In the genomic region with DNA sequence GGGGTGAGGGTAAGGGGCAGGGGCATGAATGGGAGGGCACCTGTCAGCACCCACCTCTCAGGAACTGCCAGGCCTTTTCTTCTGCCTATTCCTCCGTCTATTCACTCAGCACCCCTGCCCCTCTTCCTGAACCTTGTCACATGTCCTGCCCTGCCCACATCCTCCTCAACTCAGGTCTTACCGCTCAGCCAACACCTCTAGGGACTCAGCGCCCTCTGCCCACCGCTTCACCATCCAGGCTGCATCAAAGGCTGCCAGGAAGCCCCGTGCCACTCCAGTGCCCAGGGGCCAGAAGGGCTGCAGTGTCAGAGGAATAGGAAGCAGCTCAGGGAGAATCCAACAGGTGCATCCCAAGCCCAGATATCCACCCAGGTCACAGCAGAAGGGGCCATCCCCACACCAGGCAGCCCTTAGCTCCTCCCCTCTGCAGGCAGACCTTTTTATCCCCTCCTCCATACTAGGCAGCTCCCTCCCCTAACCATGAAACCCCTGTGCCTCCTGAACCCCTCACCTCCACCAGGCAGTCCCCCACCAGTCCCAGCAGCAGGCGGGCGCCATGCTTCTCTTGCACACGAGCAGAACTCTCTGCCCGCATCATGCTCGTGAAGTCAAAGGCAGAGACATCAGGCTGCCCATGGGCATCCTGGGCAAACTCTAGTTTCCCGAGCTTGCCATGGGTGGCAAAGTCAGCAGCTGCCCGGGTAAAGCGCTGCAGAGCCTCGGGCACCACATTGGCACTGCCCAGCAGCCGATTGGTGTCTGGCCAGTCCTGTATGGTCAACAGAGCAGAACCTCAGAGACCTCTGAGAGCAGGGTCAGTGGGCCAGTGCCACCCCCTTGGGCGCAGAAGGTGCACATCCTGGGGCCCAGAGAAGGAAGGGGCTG, we compare ENCODE assay signal across 11 cellular contexts. TPM values are rescaled to one million over a fixed set of nuclear protein-coding genes. Genes with fewer than 3 reads are reported as not detected.
A peak's percentile ranks its signal among the peaks of the same experiment; 100 is the strongest.
DNase-seq lines count a peak whose midpoint lies in the region; ATAC-seq, FAIRE-seq and TF ChIP-seq lines count a peak whose summit lies in the region.
"Had no signal": no experiment of that assay in that cellular context is flagged by ENCODE, and none has a peak within 500 bp of the region (broad histone marks: within the 10 kb centered on the region; RNA-seq: fewer than 3 reads in every experiment).

No MANE protein-coding gene starts in this region.

- peaks cover 69 to 87% (median 80%) of the 10 kb centered on the region in 10 experiments for H3K4me1 ChIP-seq in BLaER1 treated with 17β-estradiol and CSF1 and Interleukin-3, amounts not matched to agents 10 nM and 100 nM
- H3K4me1 ChIP-seq in lung (ENCODE audit: control insufficient read depth in 2 of 2, insufficient read depth in 2 of 2, low read length in 2 of 2) (peaks cover 0 to 3% of the 10 kb centered on the region in 2 donors), endodermal cell (ENCODE audit: control insufficient read depth, insufficient read depth, low read length) (no peaks in the 10 kb centered on the region)
- H3K4me1 ChIP-seq: psoas muscle had no signal

- 77 to 84% methylated on average over 16 of the region's 16 CpGs for WGBS in lung, 2 donors
- 88 to 90% methylated on average over 9 to 16 of the region's 16 CpGs for WGBS in endodermal cell (ENCODE audit: insufficient coverage in 1 of 2, insufficient read length in 1 of 2), 2 experiments

- peak overlapping the region; percentile 18 to 53 for H3K4me3 Mint-ChIP-seq in activated T-cell treated with anti-CD3 and anti-CD28 coated beads, Interleukin-2, amount 50 U/mL, for 72 hours
- H3K4me3 Mint-ChIP-seq in endodermal cell, result no peak overlapping the region

- DNase-seq in GM18507 (ENCODE audit: extremely low spot score, insufficient read length, low read depth), result no peak
- peak; percentile 37 to 40 for DNase-seq in activated T-cell treated with anti-CD3 and anti-CD28 coated beads, Interleukin-2, amount 50 U/mL, for 72 hours
- peak; percentile 26 for DNase-seq in lung (ENCODE audit: low spot score)
- no peak for DNase-seq in RCC 7860 (ENCODE audit: low spot score)
- DNase-seq in endodermal cell, result no peak
- no peak for DNase-seq in NCI-H69 (lab: John Stamatoyannopoulos, UW)
- no peak for DNase-seq in NCI-H1092 (lab: John Stamatoyannopoulos, UW)
- DNase-seq: C1 segment of cervical spinal cord, psoas muscle had no signal

- peaks cover 40% of the 10 kb centered on the region for H3K4me1 Mint-ChIP-seq in activated T-cell treated with anti-CD3 and anti-CD28 coated beads, Interleukin-2, amount 50 U/mL, for 72 hours (ENCODE audit: low read depth)
- no peaks in the 10 kb centered on the region for H3K4me1 Mint-ChIP-seq in endodermal cell

- no peaks in the 10 kb centered on the region for H3K9me3 ChIP-seq in BLaER1 treated with 17β-estradiol and CSF1 and Interleukin-3, amounts not matched to agents 10 nM and 100 nM (replicated peaks in 1 of 11)
- H3K9me3 ChIP-seq in lung (ENCODE audit: control insufficient read depth in 2 of 2, insufficient read depth in 1 of 2, low read length in 1 of 2) (no peaks in the 10 kb centered on the region), endodermal cell (ENCODE audit: control insufficient read depth, low read length) (no peaks in the 10 kb centered on the region)
- H3K9me3 ChIP-seq: psoas muscle, stomach had no signal

- peaks cover 5 to 7% of the 10 kb centered on the region in 2 donors for H3K36me3 Mint-ChIP-seq in activated T-cell treated with anti-CD3 and anti-CD28 coated beads, Interleukin-2, amount 50 U/mL, for 72 hours (ENCODE audit: insufficient read depth in 2 of 2)
- peaks cover 12% of the 10 kb centered on the region for H3K36me3 Mint-ChIP-seq in endodermal cell (ENCODE audit: low read depth)

- no peaks in the 10 kb centered on the region for H3K27me3 ChIP-seq in BLaER1 treated with 17β-estradiol and CSF1 and Interleukin-3, amounts not matched to agents 10 nM and 100 nM
- H3K27me3 ChIP-seq in lung (ENCODE audit: control insufficient read depth, insufficient read depth) (no peaks in the 10 kb centered on the region), endodermal cell (ENCODE audit: control insufficient read depth, insufficient read depth, low read length, poor library complexity, severe bottlenecking) (peaks cover 10% of the 10 kb centered on the region)
- H3K27me3 ChIP-seq: stomach had no signal

- H3K27ac ChIP-seq in BLaER1 treated with 17β-estradiol and CSF1 and Interleukin-3, amounts not matched to agents 10 nM and 100 nM, result peak overlapping the region in 8 of 11 experiments; percentile 0 to 100 (median 54); a peak in 15 of 22 replicates
- H3K27ac ChIP-seq in lung (ENCODE audit: low read depth in 1 of 2, low read length in 1 of 2) (no peak overlapping the region), endodermal cell (ENCODE audit: low read depth, low read length) (no peak overlapping the region)
- H3K27ac ChIP-seq: psoas muscle, stomach had no signal

- peak overlapping the region in 7 of 10 experiments; percentile 1 to 38 (median 14); a peak in 8 of 20 replicates for H3K4me3 ChIP-seq in BLaER1 treated with 17β-estradiol and CSF1 and Interleukin-3, amounts not matched to agents 10 nM and 100 nM
- no peak overlapping the region for H3K4me3 ChIP-seq in lung
- no peak overlapping the region for H3K4me3 ChIP-seq in endodermal cell (ENCODE audit: low read length)
- H3K4me3 ChIP-seq: psoas muscle, stomach had no signal

- no peaks in the 10 kb centered on the region for H3K27me3 Mint-ChIP-seq in activated T-cell treated with anti-CD3 and anti-CD28 coated beads, Interleukin-2, amount 50 U/mL, for 72 hours (ENCODE audit: low read depth)
- H3K27me3 Mint-ChIP-seq in endodermal cell (ENCODE audit: insufficient read depth), result peaks cover 14% of the 10 kb centered on the region

- peaks cover 29 to 95% (median 69%) of the 10 kb centered on the region in 11 experiments for H4K20me1 ChIP-seq in BLaER1 treated with 17β-estradiol and CSF1 and Interleukin-3, amounts not matched to agents 10 nM and 100 nM

- TF ChIP-seq CTCF in lung (IDR thresholded peaks at IDR 0.05; ENCODE audit: control extremely low read depth, extremely low read depth) (no peak), endodermal cell (conservative IDR thresholded peaks at IDR 0.05) (no peak)

- no peak overlapping the region for H3K27ac Mint-ChIP-seq in activated T-cell treated with anti-CD3 and anti-CD28 coated beads, Interleukin-2, amount 50 U/mL, for 72 hours
- no peak overlapping the region for H3K27ac Mint-ChIP-seq in endodermal cell

- H3K4me2 ChIP-seq in BLaER1 treated with 17β-estradiol and CSF1 and Interleukin-3, amounts not matched to agents 10 nM and 100 nM, result peak overlapping the region; percentile 94 to 100 (median 100)

- H3K36me3 ChIP-seq in BLaER1 treated with 17β-estradiol and CSF1 and Interleukin-3, amounts not matched to agents 10 nM and 100 nM, result peaks cover 47 to 88% (median 85%) of the 10 kb centered on the region in 11 experiments
- H3K36me3 ChIP-seq in lung (ENCODE audit: control insufficient read depth in 2 of 2, insufficient read depth in 2 of 2, low read length in 2 of 2) (peaks cover 0 to 27% of the 10 kb centered on the region in 2 donors), endodermal cell (ENCODE audit: control insufficient read depth, insufficient read depth, low read length) (peaks cover 9% of the 10 kb centered on the region)

- H3K9me3 Mint-ChIP-seq in activated T-cell treated with anti-CD3 and anti-CD28 coated beads, Interleukin-2, amount 50 U/mL, for 72 hours, result no peaks in the 10 kb centered on the region
- H3K9me3 Mint-ChIP-seq in endodermal cell, result no peaks in the 10 kb centered on the region

- peak; percentile 47 to 67 for ATAC-seq in activated T-cell treated with anti-CD3 and anti-CD28 coated beads, Interleukin-2, amount 50 U/mL, for 72 hours (replicated peaks in 1 of 2)
- ATAC-seq in lung (ENCODE audit: insufficient read depth, low FRiP score), result no peak
- ATAC-seq: psoas muscle had no signal

- FAIRE-seq in GM18507 (lab: Jason Lieb, UNC) (peak; percentile 5), RCC 7860 (lab: Jason Lieb, UNC) (no peak)

- peak overlapping the region; percentile 16 to 67 (median 38); a peak in 17 of 22 replicates for H3K9ac ChIP-seq in BLaER1 treated with 17β-estradiol and CSF1 and Interleukin-3, amounts not matched to agents 10 nM and 100 nM
- H3K9ac ChIP-seq in endodermal cell (ENCODE audit: extremely low read depth, low read length, poor library complexity, severe bottlenecking), result no peak overlapping the region

RNA-seq across cellular contexts. Expression of a gene that starts 5.5 kb away (rescaled TPM):
- 10 to 100 TPM; 70.4 to 76.7 TPM for total RNA-seq in activated T-cell treated with anti-CD3 and anti-CD28 coated beads, Interleukin-2, amount 50 U/mL, for 72 hours
- total RNA-seq in lung (10 to 100 TPM; 29.9 to 67.7 TPM), endodermal cell (10 to 100 TPM; 10.4 to 22.8 TPM)
- polyA plus RNA-seq in lung, result 10 to 100 TPM; 54.8 to 60.1 TPM
- polyA plus RNA-seq in endodermal cell (2013, experiment 1 of 2), result 83.8 TPM
- 66.8 TPM for polyA plus RNA-seq in endodermal cell (2013, experiment 2 of 2)

RNA-seq across cellular contexts. Expression of a gene that starts 9.5 kb away (rescaled TPM):
- total RNA-seq in activated T-cell treated with anti-CD3 and anti-CD28 coated beads, Interleukin-2, amount 50 U/mL, for 72 hours, result 1 to 10 TPM; 6.7 to 8.8 TPM
- 10 to 100 TPM; 18.2 to 22.8 TPM for total RNA-seq in lung
- polyA plus RNA-seq in lung, result 10 to 100 TPM; 17.4 to 21.5 TPM
- 10 to 100 TPM; 11.1 to 12.0 TPM for total RNA-seq in endodermal cell
- 9.3 TPM for polyA plus RNA-seq in endodermal cell (2013, experiment 1 of 2)
- polyA plus RNA-seq in endodermal cell (2013, experiment 2 of 2), result 6.9 TPM

RNA-seq across cellular contexts. Expression of a gene that starts 9.6 kb away (rescaled TPM):
- under 1 TPM; 0.17 to 0.56 TPM for total RNA-seq in activated T-cell treated with anti-CD3 and anti-CD28 coated beads, Interleukin-2, amount 50 U/mL, for 72 hours
- total RNA-seq in lung (10 to 100 TPM; 18.0 to 18.1 TPM), endodermal cell (1 to 10 TPM; 2.2 to 2.9 TPM)
- polyA plus RNA-seq in lung, result 1 to 10 TPM; 6.3 to 8.5 TPM
- 3.6 TPM for polyA plus RNA-seq in endodermal cell (2013, experiment 1 of 2)
- polyA plus RNA-seq in endodermal cell (2013, experiment 2 of 2), result 5.3 TPM

RNA-seq across cellular contexts. Expression of a gene that starts 33.0 kb away (rescaled TPM):
- total RNA-seq in activated T-cell treated with anti-CD3 and anti-CD28 coated beads, Interleukin-2, amount 50 U/mL, for 72 hours, result 10 to 100 TPM; 14.2 to 15.9 TPM
- total RNA-seq in lung, result 10 to 100 TPM in 1 of 2 donors, 1 to 10 TPM in 1; 7.5 to 13.9 TPM
- 1 to 10 TPM; 2.9 to 4.4 TPM for polyA plus RNA-seq in lung
- 1 to 10 TPM; 9.2 to 9.8 TPM for total RNA-seq in endodermal cell
- polyA plus RNA-seq in endodermal cell (2013, experiment 1 of 2), result 8.4 TPM
- 7.1 TPM for polyA plus RNA-seq in endodermal cell (2013, experiment 2 of 2)

Comparison
In these comparisons a context has a peak if more than half of its experiments do, and no peak if none do; other contexts are left out.
1. H3K27ac ChIP-seq: peak in BLaER1 treated with 17β-estradiol and CSF1 and Interleukin-3, amounts not matched to agents 10 nM and 100 nM (8 of 11); none in lung (0 of 2) and endodermal cell (single experiment).
2. H3K4me3 ChIP-seq: peak in BLaER1 treated with 17β-estradiol and CSF1 and Interleukin-3, amounts not matched to agents 10 nM and 100 nM (7 of 10); none in lung (single experiment) and endodermal cell (single experiment).
3. DNase-seq: peak in activated T-cell treated with anti-CD3 and anti-CD28 coated beads, Interleukin-2, amount 50 U/mL, for 72 hours (2 of 2) and lung (single experiment); none in GM18507 (single experiment), RCC 7860 (single experiment), endodermal cell (single experiment), NCI-H69 (single experiment) and NCI-H1092 (single experiment).
4. RNA of a gene that starts 9.6 kb away (total RNA-seq): 18.0 to 18.1 TPM in lung; 2.2 to 2.9 TPM in endodermal cell and 0.17 to 0.56 TPM in activated T-cell treated with anti-CD3 and anti-CD28 coated beads, Interleukin-2, amount 50 U/mL, for 72 hours; every median in the first group is over 4 times any median in the second.